20 cellular contexts compared by ENCODE assay signal in the genomic region with DNA sequence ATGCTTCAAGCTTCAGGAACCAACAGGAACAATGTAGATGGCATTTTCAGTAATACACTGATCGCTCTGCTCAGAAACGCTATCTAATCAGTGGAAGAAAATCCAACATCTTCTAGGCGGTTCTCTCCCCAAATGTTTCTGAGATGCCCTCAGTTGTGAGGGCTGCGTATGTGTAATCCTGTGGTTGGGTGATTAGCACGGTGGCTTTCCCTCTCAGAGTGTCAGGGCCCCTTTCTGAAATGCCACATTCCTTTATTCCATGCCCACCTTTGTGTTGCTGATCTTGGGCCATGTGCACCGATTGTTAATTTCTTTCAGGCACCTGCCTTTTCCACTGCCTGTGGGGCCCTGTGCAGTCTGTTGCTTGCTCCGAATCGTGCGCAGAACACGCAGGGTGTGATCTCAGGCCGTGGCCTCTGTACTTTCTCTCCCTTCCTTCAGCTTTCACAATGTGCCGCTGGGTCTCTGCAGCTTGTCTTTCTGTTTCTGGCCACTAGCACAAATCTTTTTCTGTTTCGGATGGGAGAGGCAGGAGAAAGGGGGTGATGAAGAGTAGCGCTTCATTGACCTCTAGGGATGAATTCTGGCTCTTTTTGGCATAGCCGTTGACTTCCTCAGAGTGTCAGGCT.
A peak's percentile ranks its signal among the peaks of the same experiment; 100 is the strongest.
DNase-seq lines count a peak whose midpoint lies in the region; FAIRE-seq and TF ChIP-seq lines count a peak whose summit lies in the region.
"Had no signal": no experiment of that assay in that cellular context is flagged by ENCODE, and none has a peak within 500 bp of the region (broad histone marks: within the 10 kb centered on the region; RNA-seq: fewer than 3 reads in every experiment).

No MANE protein-coding gene starts in this region.

- no peak overlapping the region for H2BK20ac ChIP-seq in H1 (ENCODE audit: low read length)

- peaks cover 0 to 5% (median 0%) of the 10 kb centered on the region in 4 experiments; a peak in 1 of 7 replicates for H3K4me1 ChIP-seq in H1 (replicated peaks in 1 of 4; ENCODE audit: control insufficient read depth in 3 of 4, insufficient read depth in 4 of 4, low read length in 3 of 4)
- no peaks in the 10 kb centered on the region for H3K4me1 ChIP-seq in iPS-15b (ENCODE audit: control insufficient read depth, insufficient read depth, low read length)
- H3K4me1 ChIP-seq: BLaER1 had no signal

- CTCF ChIA-PET in H1 (lab: Charles Lee; ENCODE audit: partially characterized antibody), result interaction anchor here (0.6 to 3.5 kb wide), 4 partner anchors 358 to 839 kb away, joined by 3 to 15 read pairs (median 3); no protein-coding TSS in a partner anchor
- CTCF ChIA-PET in activated naive CD4-positive, alpha-beta T cell treated with anti-CD3 and anti-CD28 coated beads for 36 hours (lab: Charles Lee), result no interaction called here

- no peaks in the 10 kb centered on the region for H3K36me3 Mint-ChIP-seq in activated naive CD4-positive, alpha-beta T cell treated with anti-CD3 and anti-CD28 coated beads for 36 hours (ENCODE audit: low read depth)
- H3K36me3 Mint-ChIP-seq: CD4-positive, CD25-positive, alpha-beta regulatory T cell; CD8-positive, alpha-beta T cell had no signal

- no peaks in the 10 kb centered on the region for H3K9me3 ChIP-seq in H1 (ENCODE audit: insufficient read depth in 2 of 2, low read depth in 1 of 2, low read length in 1 of 2)
- no peaks in the 10 kb centered on the region for H3K9me3 ChIP-seq in iPS-15b (ENCODE audit: control insufficient read depth, insufficient read depth, low read length)
- H3K9me3 ChIP-seq: BLaER1, Caco-2, HAP-1 had no signal

- no peak overlapping the region for H2BK120ac ChIP-seq in H1 (replicated peaks; ENCODE audit: low read depth, low read length)

- no peak overlapping the region for H2BK12ac ChIP-seq in H1 (ENCODE audit: low read depth, low read length)

- 83% methylated on average over 15 of the region's 15 CpGs; no CpG with 5 or more reads in 1 of the 2 experiments for WGBS in H1 (ENCODE audit: extremely low coverage in 1 of 2, insufficient coverage in 1 of 2, insufficient read length in 1 of 2, insufficient replicate concordance in 2 of 2, low coverage in 1 of 2, low lambda C conversion rate in 2 of 2, missing lambda C conversion rate in 1 of 2), 2 experiments

- no peak overlapping the region for H3K27ac Mint-ChIP-seq in activated naive CD4-positive, alpha-beta T cell treated with anti-CD3 and anti-CD28 coated beads for 36 hours
- H3K27ac Mint-ChIP-seq: B cell; CD4-positive, CD25-positive, alpha-beta regulatory T cell; CD8-positive, alpha-beta T cell had no signal

- no peak overlapping the region for H3K4me3 Mint-ChIP-seq in activated naive CD4-positive, alpha-beta T cell treated with anti-CD3 and anti-CD28 coated beads for 36 hours
- H3K4me3 Mint-ChIP-seq: B cell; CD4-positive, CD25-positive, alpha-beta regulatory T cell; CD8-positive, alpha-beta T cell had no signal

- H3K27ac ChIP-seq in H1 (ENCODE audit: low read depth, low read length), result no peak overlapping the region
- H3K27ac ChIP-seq: 22Rv1, BLaER1, C4-2B had no signal

- H3K79me1 ChIP-seq in H1 (ENCODE audit: low read depth, low read length), result no peaks in the 10 kb centered on the region

- TF ChIP-seq CTCF in H1 (IDR thresholded peaks at IDR 0.05; ENCODE audit: control extremely low read depth in 1 of 3, insufficient read depth in 1 of 3, low read depth in 1 of 3, low read length in 3 of 3), result no peak

- H3K36me3 ChIP-seq in H1 (ENCODE audit: control insufficient read depth in 2 of 4, insufficient read depth in 4 of 4, low read length in 3 of 4), result no peaks in the 10 kb centered on the region
- no peaks in the 10 kb centered on the region for H3K36me3 ChIP-seq in iPS-15b (ENCODE audit: control insufficient read depth, insufficient read depth, low read length)
- H3K36me3 ChIP-seq: BLaER1, HAP-1 had no signal

- DNase-seq in NCI-H82 (lab: John Stamatoyannopoulos, UW) (peak; percentile 3), NCI-H82 treated with DMSO at 0.1 percent for 48 hours (lab: John Stamatoyannopoulos, UW; ENCODE audit: unreplicated experiment) (no peak), H1 (ENCODE audit: low read depth in 1 of 2, low spot score in 2 of 2) (no peak), NCI-H69 (lab: John Stamatoyannopoulos, UW) (no peak), NCI-H1694 treated with DMSO at 0.1 percent for 48 hours (lab: John Stamatoyannopoulos, UW) (no peak)
- DNase-seq in activated naive CD4-positive, alpha-beta T cell treated with anti-CD3 and anti-CD28 coated beads for 36 hours, result no peak
- DNase-seq: Caco-2; CD4-positive, CD25-positive, alpha-beta regulatory T cell; CD8-positive, alpha-beta T cell; DMS153; DND-41 had no signal

- no peak for TF ChIP-seq EP300 in H1 (IDR thresholded peaks at IDR 0.05; ENCODE audit: borderline replicate concordance in 1 of 2, low read depth in 2 of 2, low read length in 2 of 2)

- FAIRE-seq in H1 (lab: Jason Lieb, UNC), result peak; percentile 39
- FAIRE-seq: A204.1, G401.6, GM12892 had no signal

- H3K9me3 Mint-ChIP-seq in activated naive CD4-positive, alpha-beta T cell treated with anti-CD3 and anti-CD28 coated beads for 36 hours, result no peaks in the 10 kb centered on the region
- H3K9me3 Mint-ChIP-seq: CD8-positive, alpha-beta T cell had no signal

- no peak for TF ChIP-seq RAD21 in H1 (IDR thresholded peaks at IDR 0.05 in 1 of 2, conservative IDR thresholded peaks at IDR 0.05 in 1 of 2; ENCODE audit: low read depth in 2 of 2, low read length in 2 of 2)

- POLR2A ChIA-PET in H1 (lab: Charles Lee; ENCODE audit: partially characterized antibody), result no interaction called here

- no peaks in the 10 kb centered on the region for H3K4me1 Mint-ChIP-seq in activated naive CD4-positive, alpha-beta T cell treated with anti-CD3 and anti-CD28 coated beads for 36 hours (ENCODE audit: low read depth)
- H3K4me1 Mint-ChIP-seq: B cell; CD4-positive, CD25-positive, alpha-beta regulatory T cell had no signal

- no peak overlapping the region for H3K18ac ChIP-seq in H1 (ENCODE audit: extremely low read depth, low read length)

- H2BK15ac ChIP-seq in H1 (ENCODE audit: low read length), result no peak overlapping the region

- H3K27me3 ChIP-seq in H1 (replicated peaks in 1 of 4; ENCODE audit: control insufficient read depth in 3 of 4, extremely low read depth in 1 of 4, insufficient read depth in 3 of 4, low read length in 3 of 4) (no peaks in the 10 kb centered on the region; a peak in 2 of 7 replicates), iPS-15b (ENCODE audit: control insufficient read depth, insufficient read depth, low read length) (no peaks in the 10 kb centered on the region)
- H3K27me3 ChIP-seq: BLaER1 had no signal

- H3K4me2 ChIP-seq in H1 (ENCODE audit: insufficient read depth in 1 of 2, low read depth in 2 of 2, low read length in 2 of 2), result no peak overlapping the region
- H3K4me2 ChIP-seq: BLaER1 had no signal

- H3K9ac ChIP-seq in H1 (replicated peaks in 1 of 4; ENCODE audit: extremely low read depth in 1 of 4, low read depth in 3 of 4, low read length in 3 of 4), result no peak overlapping the region
- peak overlapping the region; percentile 26 for H3K9ac ChIP-seq in iPS-15b (ENCODE audit: low read depth, low read length)
- H3K9ac ChIP-seq: BLaER1 had no signal

- peak overlapping the region; percentile 69 for H2AFZ ChIP-seq in H1 (ENCODE audit: low read length)

- H4K5ac ChIP-seq in H1 (ENCODE audit: insufficient read length, low read depth, low read length), result no peak overlapping the region

- intact Hi-C loops in activated naive CD4-positive, alpha-beta T cell treated with anti-CD3 and anti-CD28 coated beads for 36 hours (cut with micrococcal nuclease), result no loop called here

- H3K56ac ChIP-seq in H1 (replicated peaks; ENCODE audit: insufficient read length, low read depth, low read length), result no peak overlapping the region

- no peak overlapping the region for H3K4me3 ChIP-seq in H1 (ENCODE audit: extremely low read depth in 1 of 4, insufficient read depth in 2 of 4, low read depth in 3 of 4, low read length in 4 of 4)
- no peak overlapping the region for H3K4me3 ChIP-seq in iPS-15b (ENCODE audit: low read depth, low read length)
- H3K4me3 ChIP-seq: BLaER1, HAP-1 had no signal

- H3K14ac ChIP-seq in H1 (ENCODE audit: insufficient read length), result no peak overlapping the region

- no peak overlapping the region for H4K91ac ChIP-seq in H1 (replicated peaks; ENCODE audit: insufficient read length, low read length)

- peaks cover 10% of the 10 kb centered on the region for H3K27me3 Mint-ChIP-seq in activated naive CD4-positive, alpha-beta T cell treated with anti-CD3 and anti-CD28 coated beads for 36 hours (ENCODE audit: low read depth)
- H3K27me3 Mint-ChIP-seq: B cell; CD4-positive, CD25-positive, alpha-beta regulatory T cell had no signal

- H4K8ac ChIP-seq in H1 (ENCODE audit: extremely low read depth, insufficient read depth, low read length), result no peak overlapping the region

- no peaks in the 10 kb centered on the region; the same call in 1 of the 2 replicates for H3K23me2 ChIP-seq in H1 (ENCODE audit: low read depth, low read length)

- no peak overlapping the region for H2BK5ac ChIP-seq in H1 (ENCODE audit: low read depth, low read length)

- no peaks in the 10 kb centered on the region for H3K79me2 ChIP-seq in H1 (ENCODE audit: control insufficient read depth in 1 of 2, insufficient read depth in 2 of 2, low read length in 2 of 2)

- H2AK5ac ChIP-seq in H1 (ENCODE audit: low read depth, low read length), result no peak overlapping the region

- H4K20me1 ChIP-seq in H1 (replicated peaks in 1 of 2; ENCODE audit: control insufficient read depth in 1 of 2, insufficient read depth in 2 of 2, low read length in 2 of 2), result no peaks in the 10 kb centered on the region
- H4K20me1 ChIP-seq: BLaER1 had no signal

- no peak overlapping the region for H3K23ac ChIP-seq in H1 (ENCODE audit: insufficient read length)

- TF ChIP-seq POLR2A in H1 (IDR thresholded peaks at IDR 0.05; ENCODE audit: control extremely low read depth in 1 of 2, low read depth in 2 of 2, low read length in 2 of 2), result no peak

- no peak overlapping the region for H3K4ac ChIP-seq in H1 (replicated peaks; ENCODE audit: insufficient read length, low read depth, low read length)

TF ChIP-seq in H1, 55 proteins besides CTCF, POLR2A, EP300 and RAD21 (continues in another document):
- TF ChIP-seq, protein P1, sequence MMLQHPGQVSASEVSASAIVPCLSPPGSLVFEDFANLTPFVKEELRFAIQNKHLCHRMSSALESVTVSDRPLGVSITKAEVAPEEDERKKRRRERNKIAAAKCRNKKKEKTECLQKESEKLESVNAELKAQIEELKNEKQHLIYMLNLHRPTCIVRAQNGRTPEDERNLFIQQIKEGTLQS (IDR thresholded peaks at IDR 0.05; ENCODE audit: insufficient read depth, low read depth, low read length), result no peak
- TF ChIP-seq POU5F1 (IDR thresholded peaks at IDR 0.05; ENCODE audit: low read depth, low read length) (no peak), RXRA (IDR thresholded peaks at IDR 0.05; ENCODE audit: insufficient read depth, low read depth, low read length) (no peak), CEBPB (IDR thresholded peaks at IDR 0.05; ENCODE audit: low read depth, low read length) (no peak), SP4 (IDR thresholded peaks at IDR 0.05; ENCODE audit: low read length) (no peak), CTBP2 (IDR thresholded peaks at IDR 0.05; ENCODE audit: borderline replicate concordance, insufficient read depth, insufficient read length, low read length) (no peak)
